ENCODE assay signal across 16 cellular contexts in genomic region chr3:71903141-71903540, GRCh38.
"Had no signal": no experiment of that assay in that cellular context is flagged by ENCODE, and none has a peak within 500 bp of the region (broad histone marks: within the 10 kb centered on the region; RNA-seq: fewer than 3 reads in every experiment).

No MANE protein-coding gene starts in this region.

- DNase-seq: activated CD4-positive, alpha-beta T cell treated with anti-CD3 and anti-CD28 coated beads, Interleukin-2, amount 50 U/mL, for 4 hours; activated CD4-positive, CD25-positive, alpha-beta regulatory T cell treated with anti-CD3 and anti-CD28 coated beads, Interleukin-2, amount 50 U/mL, for 72 hours; activated naive CD4-positive, alpha-beta T cell treated with Interleukin-2 at 50 U/mL for 16 hours; activated naive CD8-positive, alpha-beta T cell treated with anti-CD3 and anti-CD28 coated beads, Interleukin-2, amount 50 U/mL, for 24 hours; activated T-cell treated with anti-CD3 and anti-CD28 coated beads for 4 hours; dorsolateral prefrontal cortex; erythroblast; hippocampal formation; left lung; mesendoderm; posterior cingulate gyrus; stimulated activated CD4-positive, alpha-beta T cell treated with anti-CD3 and anti-CD28 coated beads, Interleukin-15, amount 100 ng/mL, for 24 hours; stimulated activated CD4-positive, alpha-beta T cell treated with anti-CD3 and anti-CD28 coated beads, Interleukin-4, amount 100 ng/mL, for 1 hour; stimulated activated naive B cell treated with anti-CD40 and anti-IgM and Interleukin-4, amounts not matched to agents 10 μg/mL and 1 μg/mL and 100 μg/mL, for 72 hours; T-helper 2 cell; thyroid gland had no signal
